In genomic region chr14:44961730-44962572, GRCh38 we compare ENCODE assay signal across 8 cellular contexts. TPM values are rescaled to one million over a fixed set of nuclear protein-coding genes. Genes with fewer than 3 reads are reported as not detected.
DNase-seq lines count a peak whose midpoint lies in the region; ATAC-seq and TF ChIP-seq lines count a peak whose summit lies in the region.

Gene KLHL28 (minus strand): TSS chr14:44961947. CDS start chr14:44945928, 16,019 bp downstream.
A gene with protein sequence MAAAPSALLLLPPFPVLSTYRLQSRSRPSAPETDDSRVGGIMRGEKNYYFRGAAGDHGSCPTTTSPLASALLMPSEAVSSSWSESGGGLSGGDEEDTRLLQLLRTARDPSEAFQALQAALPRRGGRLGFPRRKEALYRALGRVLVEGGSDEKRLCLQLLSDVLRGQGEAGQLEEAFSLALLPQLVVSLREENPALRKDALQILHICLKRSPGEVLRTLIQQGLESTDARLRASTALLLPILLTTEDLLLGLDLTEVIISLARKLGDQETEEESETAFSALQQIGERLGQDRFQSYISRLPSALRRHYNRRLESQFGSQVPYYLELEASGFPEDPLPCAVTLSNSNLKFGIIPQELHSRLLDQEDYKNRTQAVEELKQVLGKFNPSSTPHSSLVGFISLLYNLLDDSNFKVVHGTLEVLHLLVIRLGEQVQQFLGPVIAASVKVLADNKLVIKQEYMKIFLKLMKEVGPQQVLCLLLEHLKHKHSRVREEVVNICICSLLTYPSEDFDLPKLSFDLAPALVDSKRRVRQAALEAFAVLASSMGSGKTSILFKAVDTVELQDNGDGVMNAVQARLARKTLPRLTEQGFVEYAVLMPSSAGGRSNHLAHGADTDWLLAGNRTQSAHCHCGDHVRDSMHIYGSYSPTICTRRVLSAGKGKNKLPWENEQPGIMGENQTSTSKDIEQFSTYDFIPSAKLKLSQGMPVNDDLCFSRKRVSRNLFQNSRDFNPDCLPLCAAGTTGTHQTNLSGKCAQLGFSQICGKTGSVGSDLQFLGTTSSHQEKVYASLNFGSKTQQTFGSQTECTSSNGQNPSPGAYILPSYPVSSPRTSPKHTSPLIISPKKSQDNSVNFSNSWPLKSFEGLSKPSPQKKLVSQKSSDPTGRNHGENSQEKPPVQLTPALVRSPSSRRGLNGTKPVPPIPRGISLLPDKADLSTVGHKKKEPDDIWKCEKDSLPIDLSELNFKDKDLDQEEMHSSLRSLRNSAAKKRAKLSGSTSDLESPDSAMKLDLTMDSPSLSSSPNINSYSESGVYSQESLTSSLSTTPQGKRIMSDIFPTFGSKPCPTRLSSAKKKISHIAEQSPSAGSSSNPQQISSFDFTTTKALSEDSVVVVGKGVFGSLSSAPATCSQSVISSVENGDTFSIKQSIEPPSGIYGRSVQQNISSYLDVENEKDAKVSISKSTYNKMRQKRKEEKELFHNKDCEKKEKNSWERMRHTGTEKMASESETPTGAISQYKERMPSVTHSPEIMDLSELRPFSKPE (N-terminal part only) (plus strand): TSS chr14:44962190. CDS start chr14:44962422, 232 bp downstream.

- peaks cover 74% of the 10 kb centered on the region for H3K4me1 ChIP-seq in CD4-positive, alpha-beta memory T cell (ENCODE audit: insufficient read depth, low read length)
- peaks cover 77% of the 10 kb centered on the region for H3K4me1 ChIP-seq in lower lobe of right lung

- H3K4me1 Mint-ChIP-seq in CD4-positive, alpha-beta memory T cell, result peaks cover 42 to 51% (median 46%) of the 10 kb centered on the region in 4 donors
- peaks cover 56% of the 10 kb centered on the region for H3K4me1 Mint-ChIP-seq in activated CD4-positive, alpha-beta memory T cell treated with anti-CD3 and anti-CD28 coated beads, Interleukin-2, amount 10 ng/mL, durations not matched to agents 7 days and 5 days

- POLR2A ChIA-PET in CD4-positive, alpha-beta memory T cell (lab: Charles Lee; ENCODE audit: partially characterized antibody), result interaction anchor here (0.9 to 4.9 kb wide), 22 partner anchors 11 to 291 kb away, joined by 3 to 77 read pairs (median 5); partner anchors contain the start of genes FANCM, FKBP3, MIS18BP1 and PRPF39
- POLR2A ChIA-PET in activated CD4-positive, alpha-beta memory T cell treated with anti-CD3 and anti-CD28 coated beads, Interleukin-2, amount 10 ng/mL, durations not matched to agents 7 days and 5 days (lab: Charles Lee), result interaction anchor here (0.7 to 5.1 kb wide), 26 partner anchors 8 to 291 kb away, joined by 3 to 77 read pairs (median 4); partner anchors contain the start of genes FANCM, FKBP3, MIS18BP1 and PRPF39

- H3K4me3 Mint-ChIP-seq in CD4-positive, alpha-beta memory T cell, result no peak within 1 kb of the TSS
- no peak within 1 kb of the TSS for H3K4me3 Mint-ChIP-seq in activated CD4-positive, alpha-beta memory T cell treated with anti-CD3 and anti-CD28 coated beads, Interleukin-2, amount 10 ng/mL, durations not matched to agents 7 days and 5 days

- ATAC-seq in GM19455 (IDR thresholded peaks at IDR 0.05; ENCODE audit: unreplicated experiment) (peak; percentile 92), lower lobe of right lung (peak; percentile 97 to 99)

- H3K9me3 ChIP-seq in CD4-positive, alpha-beta memory T cell (ENCODE audit: control insufficient read depth in 1 of 2, low read length in 2 of 2), result no peaks in the 10 kb centered on the region
- H3K9me3 ChIP-seq in lower lobe of right lung, result no peaks in the 10 kb centered on the region

- no peaks in the 10 kb centered on the region for H3K27me3 Mint-ChIP-seq in CD4-positive, alpha-beta memory T cell
- no peaks in the 10 kb centered on the region for H3K27me3 Mint-ChIP-seq in activated CD4-positive, alpha-beta memory T cell treated with anti-CD3 and anti-CD28 coated beads, Interleukin-2, amount 10 ng/mL, durations not matched to agents 7 days and 5 days

- peaks cover 0 to 24% (median 18%) of the 10 kb centered on the region in 8 donors for H3K9me3 Mint-ChIP-seq in CD4-positive, alpha-beta memory T cell
- H3K9me3 Mint-ChIP-seq in activated CD4-positive, alpha-beta memory T cell treated with anti-CD3 and anti-CD28 coated beads, Interleukin-2, amount 10 ng/mL, durations not matched to agents 7 days and 5 days, result peaks cover 2% of the 10 kb centered on the region

- peaks cover 13 to 15% of the 10 kb centered on the region in 2 donors for H3K36me3 Mint-ChIP-seq in CD4-positive, alpha-beta memory T cell
- H3K36me3 Mint-ChIP-seq in activated CD4-positive, alpha-beta memory T cell treated with anti-CD3 and anti-CD28 coated beads, Interleukin-2, amount 10 ng/mL, durations not matched to agents 7 days and 5 days (ENCODE audit: low read depth), result peaks cover 9% of the 10 kb centered on the region

- peak within 1 kb of the TSS in 1 of 7 donors; percentile 83 for H3K27ac Mint-ChIP-seq in CD4-positive, alpha-beta memory T cell
- H3K27ac Mint-ChIP-seq in activated CD4-positive, alpha-beta memory T cell treated with anti-CD3 and anti-CD28 coated beads, Interleukin-2, amount 10 ng/mL, durations not matched to agents 7 days and 5 days, result no peak within 1 kb of the TSS

- peak within 1 kb of the TSS; percentile 88 to 93 for H3K4me3 ChIP-seq in CD4-positive, alpha-beta memory T cell (ENCODE audit: low read length in 2 of 2)
- H3K4me3 ChIP-seq in lower lobe of right lung, result peak within 1 kb of the TSS; percentile 91

- peak within 1 kb of the TSS; percentile 92 for H3K27ac ChIP-seq in CD4-positive, alpha-beta memory T cell (ENCODE audit: low read depth, low read length)
- peak within 1 kb of the TSS; percentile 95 for H3K27ac ChIP-seq in lower lobe of right lung

- H3K27me3 ChIP-seq in CD4-positive, alpha-beta memory T cell (ENCODE audit: insufficient read depth, low read length), result no peaks in the 10 kb centered on the region
- no peaks in the 10 kb centered on the region for H3K27me3 ChIP-seq in lower lobe of right lung (ENCODE audit: low read depth)

- H3K36me3 ChIP-seq in CD4-positive, alpha-beta memory T cell (ENCODE audit: insufficient read depth, low read length), result no peaks in the 10 kb centered on the region
- H3K36me3 ChIP-seq in lower lobe of right lung, result no peaks in the 10 kb centered on the region

- intact Hi-C loops in CD4-positive, alpha-beta memory T cell (cut with micrococcal nuclease), result loop anchor here (1.0 to 5.0 kb wide), 5 partner anchors 65 to 305 kb away; partner anchors contain the start of genes FKBP3, MIS18BP1 and PRPF39
- intact Hi-C loops in lower lobe of right lung (cut with DNase I), result no loop called here

- peak; percentile 94 to 100 (median 98) for DNase-seq in CD4-positive, alpha-beta memory T cell
- DNase-seq in HK-2 (ENCODE audit: unreplicated experiment) (peak; percentile 96), NCI-H82 treated with DMSO at 0.1 percent for 48 hours (lab: John Stamatoyannopoulos, UW; ENCODE audit: unreplicated experiment) (peak; percentile 96), lower lobe of right lung (peak; percentile 96)
- peak; percentile 98 for DNase-seq in activated CD4-positive, alpha-beta memory T cell treated with anti-CD3 and anti-CD28 coated beads, Interleukin-2, amount 10 ng/mL, durations not matched to agents 7 days and 5 days
- peak; percentile 98 for DNase-seq in effector CD4-positive, alpha-beta T cell
- DNase-seq in stimulated activated CD4-positive, alpha-beta T cell treated with anti-CD3 and anti-CD28 coated beads, TNF-alpha, amount 100 ng/mL, for 24 hours (ENCODE audit: low read depth in 3 of 3), result peak; percentile 83 to 97 (median 91)

- TF ChIP-seq CTCF in lower lobe of right lung (IDR thresholded peaks at IDR 0.05), result no peak

- CTCF ChIA-PET in CD4-positive, alpha-beta memory T cell (lab: Charles Lee; ENCODE audit: partially characterized antibody), result interaction anchor here (0.9 to 3.3 kb wide), 6 partner anchors 11 to 292 kb away, joined by 3 to 13 read pairs (median 5); partner anchors contain the start of gene MIS18BP1
- CTCF ChIA-PET in activated CD4-positive, alpha-beta memory T cell treated with anti-CD3 and anti-CD28 coated beads, Interleukin-2, amount 10 ng/mL, durations not matched to agents 7 days and 5 days (lab: Charles Lee), result interaction anchor here (0.9 to 1.5 kb wide), 4 partner anchors 48 to 291 kb away, joined by 3 to 7 read pairs (median 4); partner anchors contain the start of genes FKBP3 and MIS18BP1

RNA-seq across cellular contexts. Expression of gene KLHL28, which starts in this region (rescaled TPM):
- total RNA-seq in CD4-positive, alpha-beta memory T cell, result 10 to 100 TPM; 38.4 to 40.6 TPM
- 10 to 100 TPM; 44.5 to 69.9 TPM for polyA plus RNA-seq in CD4-positive, alpha-beta memory T cell
- total RNA-seq in activated CD4-positive, alpha-beta memory T cell treated with anti-CD3 and anti-CD28 coated beads, Interleukin-2, amount 10 ng/mL, durations not matched to agents 7 days and 5 days, result 10 to 100 TPM; 19.1 to 19.8 TPM
- 18.5 TPM for total RNA-seq in lower lobe of right lung

RNA-seq across cellular contexts. Expression of the second gene that starts in this region (rescaled TPM):
- 10 to 100 TPM; 11.3 to 11.5 TPM for total RNA-seq in CD4-positive, alpha-beta memory T cell
- 1 to 10 TPM; 7.2 to 8.8 TPM for polyA plus RNA-seq in CD4-positive, alpha-beta memory T cell
- 1 to 10 TPM; 6.5 to 6.6 TPM for total RNA-seq in activated CD4-positive, alpha-beta memory T cell treated with anti-CD3 and anti-CD28 coated beads, Interleukin-2, amount 10 ng/mL, durations not matched to agents 7 days and 5 days
- 18.5 TPM for total RNA-seq in lower lobe of right lung

Comparison
In these comparisons a context has a peak if more than half of its experiments do, and no peak if none do; other contexts are left out.
1. Peak in every context shown above with its lines: DNase-seq, ATAC-seq, H3K4me3 ChIP-seq and H3K27ac ChIP-seq.